Comparison of ENCODE assay signal across 8 cellular contexts in genomic region chr10:121598261-121599249, GRCh38. TPM values are rescaled to one million over a fixed set of nuclear protein-coding genes. Genes with fewer than 3 reads are reported as not detected.
DNase-seq lines count a peak whose midpoint lies in the region; ATAC-seq, FAIRE-seq and TF ChIP-seq lines count a peak whose summit lies in the region.

TSS of gene FGFR2 (minus strand) at chr10:121598444. CDS start at chr10:121593817, 4,627 bp downstream.

- H3K36me3 ChIP-seq in BE2C = no peaks in the 10 kb centered on the region

- TF ChIP-seq CTCF in BE2C (IDR thresholded peaks at IDR 0.05; ENCODE audit: low read depth, low read length) = no peak
- TF ChIP-seq CTCF in dorsolateral prefrontal cortex (IDR thresholded peaks at IDR 0.05 in 54 of 56, conservative IDR thresholded peaks at IDR 0.05 in 2 of 56; ENCODE audit: low read depth in 1 of 56, partially characterized antibody in 56 of 56) = peak in 37 of 56 donors; percentile 4 to 60 (median 31)

- no peaks in the 10 kb centered on the region for H3K9me3 ChIP-seq in BE2C

- no peaks in the 10 kb centered on the region for H3K4me1 ChIP-seq in BE2C

- DNase-seq in BE2C (peak; percentile 87), RCC 7860 (ENCODE audit: low spot score) (peak; percentile 49), dorsolateral prefrontal cortex (peak; percentile 18 to 85 (median 66)), left lobe of liver (ENCODE audit: low spot score) (peak; percentile 81)
- peak; percentile 45 for DNase-seq in stimulated activated CD8-positive, alpha-beta memory T cell treated with anti-CD3 and anti-CD28 coated beads, Interleukin-4, amount 100 ng/mL, for 48 hours
- DNase-seq in effector CD4-positive, alpha-beta T cell = no peak

- ATAC-seq in GM18909 (IDR thresholded peaks at IDR 0.05; ENCODE audit: poor library complexity, unreplicated experiment) (peak; percentile 89), HG03432 (IDR thresholded peaks at IDR 0.05; ENCODE audit: unreplicated experiment) (peak; percentile 89), left lobe of liver (peak; percentile 91)

- peak within 1 kb of the TSS; percentile 83 to 99 (median 96) for H3K27ac ChIP-seq in dorsolateral prefrontal cortex

- intact Hi-C loops in dorsolateral prefrontal cortex (cut with DNase I) = loop anchor here (1.0 to 10.0 kb wide), 6 partner anchors 71 to 649 kb away; no protein-coding TSS in a partner anchor

- no peak for FAIRE-seq in RCC 7860 (lab: Jason Lieb, UNC)

- H3K27me3 ChIP-seq in BE2C (peaks cover 22% of the 10 kb centered on the region), dorsolateral prefrontal cortex (peaks cover 0 to 24% (median 2%) of the 10 kb centered on the region in 45 donors)

- peak within 1 kb of the TSS; percentile 55 for H3K4me3 ChIP-seq in BE2C (ENCODE audit: low read depth, low read length)
- peak within 1 kb of the TSS; percentile 49 to 88 (median 75) for H3K4me3 ChIP-seq in dorsolateral prefrontal cortex

RNA-seq across cellular contexts. Expression of gene FGFR2, which starts in this region (rescaled TPM):
- 0.77 TPM for polyA plus RNA-seq in BE2C (2012; ENCODE audit: insufficient read depth, insufficient read length, low read depth)
- total RNA-seq in dorsolateral prefrontal cortex = 100 to 1,000 TPM in 94 of 120 experiments, 10 to 100 TPM in 26; 69.8 to 487 (median 136) TPM
- total RNA-seq in left lobe of liver = 22.6 TPM
